ENCODE assay signal across 8 cellular contexts in the genomic region with DNA sequence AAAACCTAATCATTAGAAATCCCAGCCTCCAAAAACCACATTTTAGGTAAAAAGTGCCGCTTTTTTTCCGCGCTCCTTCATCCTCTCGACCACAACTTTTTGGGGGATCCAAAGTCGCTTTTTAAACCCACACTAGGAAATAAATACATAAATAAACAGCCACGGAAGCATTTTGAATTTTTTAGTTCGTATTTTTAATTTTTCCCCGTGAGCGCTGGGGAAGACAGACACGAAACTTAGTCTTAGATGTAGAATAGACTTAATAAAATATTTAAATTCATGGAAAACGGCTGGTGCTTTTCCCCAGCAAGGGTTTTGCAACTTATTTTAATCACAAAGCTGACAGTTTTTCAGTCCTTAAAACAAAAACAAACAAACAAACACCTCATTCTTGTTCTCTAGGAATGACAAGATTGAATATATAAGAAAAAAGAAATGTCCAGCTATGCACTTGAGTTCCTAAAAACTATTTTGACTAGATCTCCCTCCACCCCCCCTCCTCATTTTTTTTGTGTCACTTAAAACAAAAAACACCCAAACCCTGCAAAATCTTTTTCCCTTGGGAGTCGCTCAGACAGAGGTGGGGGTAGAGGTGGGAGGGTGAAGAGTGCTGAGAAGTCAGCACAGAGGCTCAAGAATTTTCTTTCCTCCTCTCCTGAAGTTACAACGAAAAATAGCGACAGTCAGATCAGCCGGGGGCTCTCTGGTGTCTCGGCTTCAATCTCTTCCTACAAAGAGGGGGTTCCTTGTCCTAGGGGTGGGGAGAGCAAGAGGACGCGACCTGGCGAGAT. TPM values are rescaled to one million over a fixed set of nuclear protein-coding genes. Genes with fewer than 3 reads are reported as not detected.
A peak's percentile ranks its signal among the peaks of the same experiment; 100 is the strongest.
DNase-seq lines count a peak whose midpoint lies in the region; ATAC-seq and TF ChIP-seq lines count a peak whose summit lies in the region.

No MANE protein-coding gene starts in this region.

- no peaks in the 10 kb centered on the region for H3K9me3 ChIP-seq in thyroid gland

- peaks cover 26 to 36% of the 10 kb centered on the region in 2 donors for H3K4me1 ChIP-seq in thyroid gland

- H3K27me3 Mint-ChIP-seq in activated CD8-positive, alpha-beta memory T cell treated with anti-CD3 and anti-CD28 coated beads, Interleukin-2, amount 10 ng/mL, durations not matched to agents 7 days and 5 days, result peaks cover 29% of the 10 kb centered on the region
- no peaks in the 10 kb centered on the region for H3K27me3 Mint-ChIP-seq in activated T-helper 2 cell treated with anti-CD3 and anti-CD28 coated beads, Interferon-gamma antibody, Interleukin-2, Interleukin-4, amounts not matched to agents 10 μg/mL and 5 μg/mL and 100 μg/mL, durations not matched to agents 14 hours and 24 hours and 36 hours (ENCODE audit: low read depth)

- no peaks in the 10 kb centered on the region for H3K27me3 ChIP-seq in kidney epithelial cell (ENCODE audit: control insufficient read depth, insufficient read depth, low read length)
- peaks cover 31% of the 10 kb centered on the region for H3K27me3 ChIP-seq in thyroid gland

- H3K9me3 Mint-ChIP-seq in activated CD8-positive, alpha-beta memory T cell treated with anti-CD3 and anti-CD28 coated beads, Interleukin-2, amount 10 ng/mL, durations not matched to agents 7 days and 5 days (ENCODE audit: low read depth), result no peaks in the 10 kb centered on the region
- H3K9me3 Mint-ChIP-seq in activated T-helper 2 cell treated with anti-CD3 and anti-CD28 coated beads, Interferon-gamma antibody, Interleukin-2, Interleukin-4, amounts not matched to agents 10 μg/mL and 5 μg/mL and 100 μg/mL, durations not matched to agents 14 hours and 24 hours and 36 hours, result no peaks in the 10 kb centered on the region

- DNase-seq in activated CD8-positive, alpha-beta memory T cell treated with anti-CD3 and anti-CD28 coated beads, Interleukin-2, amount 10 ng/mL, durations not matched to agents 7 days and 5 days, result no peak
- no peak for DNase-seq in activated CD8-positive, alpha-beta memory T cell treated with anti-CD3 and anti-CD28 coated beads, Interleukin-2, amount 50 U/mL, for 4 hours
- DNase-seq in activated T-helper 2 cell treated with anti-CD3 and anti-CD28 coated beads, Interferon-gamma antibody, Interleukin-2, Interleukin-4, amounts not matched to agents 10 μg/mL and 5 μg/mL and 100 μg/mL, durations not matched to agents 14 hours and 24 hours and 36 hours (ENCODE audit: low spot score), result no peak
- no peak for DNase-seq in kidney epithelial cell (ENCODE audit: low read depth)
- no peak for DNase-seq in thyroid gland
- DNase-seq in GM13976 (ENCODE audit: low spot score), result no peak

- in situ Hi-C loops in GM13976 (cut with MboI; ENCODE audit: low sequenced_read_pairs, unreplicated experiment), result loop anchor here (25.0 kb wide), 1 partner anchor 759 kb away; no protein-coding TSS in a partner anchor

- no peak for ATAC-seq in activated CD8-positive, alpha-beta memory T cell treated with anti-CD3 and anti-CD28 coated beads, Interleukin-2, amount 10 ng/mL, durations not matched to agents 7 days and 5 days
- no peak for ATAC-seq in HG03175 (IDR thresholded peaks at IDR 0.05; ENCODE audit: unreplicated experiment)
- no peak for ATAC-seq in HG03045 (IDR thresholded peaks at IDR 0.05; ENCODE audit: unreplicated experiment)

- H3K27ac Mint-ChIP-seq in activated CD8-positive, alpha-beta memory T cell treated with anti-CD3 and anti-CD28 coated beads, Interleukin-2, amount 10 ng/mL, durations not matched to agents 7 days and 5 days, result peak overlapping the region; percentile 84
- peak overlapping the region; percentile 99 for H3K27ac Mint-ChIP-seq in activated T-helper 2 cell treated with anti-CD3 and anti-CD28 coated beads, Interferon-gamma antibody, Interleukin-2, Interleukin-4, amounts not matched to agents 10 μg/mL and 5 μg/mL and 100 μg/mL, durations not matched to agents 14 hours and 24 hours and 36 hours

- H3K36me3 ChIP-seq in kidney epithelial cell (ENCODE audit: control insufficient read depth, insufficient read depth, low read length), result no peaks in the 10 kb centered on the region
- no peaks in the 10 kb centered on the region for H3K36me3 ChIP-seq in thyroid gland

- CTCF ChIA-PET in activated CD8-positive, alpha-beta memory T cell treated with anti-CD3 and anti-CD28 coated beads, Interleukin-2, amount 10 ng/mL, durations not matched to agents 7 days and 5 days (lab: Charles Lee), result interaction anchor here (0.6 to 4.1 kb wide), 9 partner anchors 43 to 790 kb away, joined by 3 to 31 read pairs (median 6); partner anchors contain the start of gene SUPT3H

- intact Hi-C loops in activated T-helper 2 cell treated with anti-CD3 and anti-CD28 coated beads, Interferon-gamma antibody, Interleukin-2, Interleukin-4, amounts not matched to agents 10 μg/mL and 5 μg/mL and 100 μg/mL, durations not matched to agents 14 hours and 24 hours and 36 hours (cut with micrococcal nuclease), result loop anchor here (1.0 to 5.0 kb wide), 5 partner anchors 43 to 591 kb away; no protein-coding TSS in a partner anchor
- intact Hi-C loops in thyroid gland (cut with DNase I), result loop anchor here (10.0 kb wide), 1 partner anchor 294 kb away; no protein-coding TSS in a partner anchor

- no peaks in the 10 kb centered on the region for H3K36me3 Mint-ChIP-seq in activated CD8-positive, alpha-beta memory T cell treated with anti-CD3 and anti-CD28 coated beads, Interleukin-2, amount 10 ng/mL, durations not matched to agents 7 days and 5 days
- H3K36me3 Mint-ChIP-seq in activated T-helper 2 cell treated with anti-CD3 and anti-CD28 coated beads, Interferon-gamma antibody, Interleukin-2, Interleukin-4, amounts not matched to agents 10 μg/mL and 5 μg/mL and 100 μg/mL, durations not matched to agents 14 hours and 24 hours and 36 hours (ENCODE audit: low read depth), result peaks cover 66% of the 10 kb centered on the region

- TF ChIP-seq CTCF in kidney epithelial cell (IDR thresholded peaks at IDR 0.05; ENCODE audit: insufficient read depth, low read length, poor library complexity, severe bottlenecking), result no peak
- TF ChIP-seq CTCF in thyroid gland (IDR thresholded peaks at IDR 0.05), result no peak
- TF ChIP-seq CTCF in GM13976 (IDR thresholded peaks at IDR 0.05; ENCODE audit: borderline replicate concordance, control extremely low read depth, extremely low read depth, insufficient read depth, missing control alignments), result no peak

- WGBS in thyroid gland, 2 donors, result 17 to 18% methylated on average over 19 of the region's 19 CpGs

- H3K4me1 Mint-ChIP-seq in activated CD8-positive, alpha-beta memory T cell treated with anti-CD3 and anti-CD28 coated beads, Interleukin-2, amount 10 ng/mL, durations not matched to agents 7 days and 5 days, result peaks cover 40% of the 10 kb centered on the region
- peaks cover 50% of the 10 kb centered on the region for H3K4me1 Mint-ChIP-seq in activated T-helper 2 cell treated with anti-CD3 and anti-CD28 coated beads, Interferon-gamma antibody, Interleukin-2, Interleukin-4, amounts not matched to agents 10 μg/mL and 5 μg/mL and 100 μg/mL, durations not matched to agents 14 hours and 24 hours and 36 hours (ENCODE audit: low read depth)

- peak overlapping the region; percentile 95 for H3K4me3 Mint-ChIP-seq in activated CD8-positive, alpha-beta memory T cell treated with anti-CD3 and anti-CD28 coated beads, Interleukin-2, amount 10 ng/mL, durations not matched to agents 7 days and 5 days
- H3K4me3 Mint-ChIP-seq in activated T-helper 2 cell treated with anti-CD3 and anti-CD28 coated beads, Interferon-gamma antibody, Interleukin-2, Interleukin-4, amounts not matched to agents 10 μg/mL and 5 μg/mL and 100 μg/mL, durations not matched to agents 14 hours and 24 hours and 36 hours (ENCODE audit: low read depth), result peak overlapping the region; percentile 98

- TF ChIP-seq POLR2A in thyroid gland (IDR thresholded peaks at IDR 0.05), result no peak

- H3K27ac ChIP-seq in thyroid gland, result peak overlapping the region in 1 of 3 donors; percentile 21

- H3K4me3 ChIP-seq in kidney epithelial cell (ENCODE audit: low read depth, low read length), result peak overlapping the region; percentile 100
- H3K4me3 ChIP-seq in thyroid gland (replicated peaks in 1 of 3), result peak overlapping the region in 2 of 3 donors; percentile 43 to 48

RNA-seq across cellular contexts. Expression of gene SUPT3H, which starts 43.4 kb away (rescaled TPM):
- total RNA-seq in activated CD8-positive, alpha-beta memory T cell treated with anti-CD3 and anti-CD28 coated beads, Interleukin-2, amount 10 ng/mL, durations not matched to agents 7 days and 5 days, result 10 to 100 TPM in 1 of 2 experiments, 1 to 10 TPM in 1; 8.2 to 11.7 TPM
- total RNA-seq in activated T-helper 2 cell treated with anti-CD3 and anti-CD28 coated beads, Interferon-gamma antibody, Interleukin-2, Interleukin-4, amounts not matched to agents 10 μg/mL and 5 μg/mL and 100 μg/mL, durations not matched to agents 14 hours and 24 hours and 36 hours, result 14.8 and 19.4 TPM in 2 replicates
- 18.3 and 25.1 TPM in 2 replicates for total RNA-seq in kidney epithelial cell
- total RNA-seq in thyroid gland, result 10 to 100 TPM in 3 of 4 donors, 1 to 10 TPM in 1; 9.8 to 21.6 (median 11.1) TPM
